Comparison of ENCODE assay signal across 21 cellular contexts in genomic region chr7:123863461-123863860, GRCh38. TPM values are rescaled to one million over a fixed set of nuclear protein-coding genes. Genes with fewer than 3 reads are reported as not detected.
"Had no signal": no experiment of that assay in that cellular context is flagged by ENCODE, and none has a peak within 500 bp of the region (broad histone marks: within the 10 kb centered on the region; RNA-seq: fewer than 3 reads in every experiment).

No MANE protein-coding gene starts in this region.

- H3K9me3 Mint-ChIP-seq: activated naive CD4-positive, alpha-beta T cell treated with anti-CD3 and anti-CD28 coated beads, Interleukin-2, amount 50 U/mL, for 24 hours; immature natural killer cell had no signal

- DNase-seq: activated gamma-delta T cell treated with Interleukin-2 at 50 U/mL for 16 hours; activated T-cell treated with anti-CD3 and anti-CD28 coated beads, Interleukin-2, amount 50 U/mL, for 1 hour; anterior cingulate cortex; body of pancreas; caudate nucleus; immature natural killer cell; kidney glomerular epithelial cell; left ventricle myocardium superior; nephron progenitor cell; occipital lobe; stimulated activated CD4-positive, alpha-beta T cell treated with anti-CD3 and anti-CD28 coated beads, Interleukin-15, amount 100 ng/mL, for 24 hours; stimulated activated naive B cell treated with anti-CD40 and anti-IgM and Interleukin-4, amounts not matched to agents 10 μg/mL and 1 μg/mL and 100 μg/mL, for 72 hours; T-helper 9 cell had no signal

- H3K27ac Mint-ChIP-seq: activated naive CD4-positive, alpha-beta T cell treated with anti-CD3 and anti-CD28 coated beads, Interleukin-2, amount 50 U/mL, for 24 hours; immature natural killer cell; nephron progenitor cell; stimulated activated naive B cell treated with anti-CD40 and anti-IgM and Interleukin-4, amounts not matched to agents 10 μg/mL and 1 μg/mL and 100 μg/mL, for 72 hours; WTC11 had no signal

- H3K4me3 ChIP-seq: body of pancreas, thoracic aorta had no signal

- ATAC-seq: body of pancreas; left ventricle myocardium superior; sciatic nerve; stimulated activated naive B cell treated with anti-CD40 and anti-IgM and Interleukin-4, amounts not matched to agents 10 μg/mL and 1 μg/mL and 100 μg/mL, for 72 hours; WTC11 had no signal

- H3K4me3 Mint-ChIP-seq: activated naive CD4-positive, alpha-beta T cell treated with anti-CD3 and anti-CD28 coated beads, Interleukin-2, amount 50 U/mL, for 24 hours; immature natural killer cell; nephron progenitor cell; stimulated activated naive B cell treated with anti-CD40 and anti-IgM and Interleukin-4, amounts not matched to agents 10 μg/mL and 1 μg/mL and 100 μg/mL, for 72 hours; WTC11 had no signal

- H3K27me3 Mint-ChIP-seq: activated naive CD4-positive, alpha-beta T cell treated with anti-CD3 and anti-CD28 coated beads, Interleukin-2, amount 50 U/mL, for 24 hours had no signal

- H3K27ac ChIP-seq: body of pancreas, thoracic aorta had no signal

- H3K27me3 ChIP-seq: body of pancreas had no signal

- H3K36me3 ChIP-seq: thoracic aorta had no signal

- H3K36me3 Mint-ChIP-seq: activated naive CD4-positive, alpha-beta T cell treated with anti-CD3 and anti-CD28 coated beads, Interleukin-2, amount 50 U/mL, for 24 hours; immature natural killer cell; stimulated activated naive B cell treated with anti-CD40 and anti-IgM and Interleukin-4, amounts not matched to agents 10 μg/mL and 1 μg/mL and 100 μg/mL, for 72 hours had no signal

- H3K9me3 ChIP-seq: body of pancreas, thoracic aorta had no signal

- H3K4me1 Mint-ChIP-seq: activated naive CD4-positive, alpha-beta T cell treated with anti-CD3 and anti-CD28 coated beads, Interleukin-2, amount 50 U/mL, for 24 hours; immature natural killer cell had no signal

RNA-seq across cellular contexts. Expression of gene HYAL4, which starts 18.5 kb away (rescaled TPM):
- total RNA-seq: body of pancreas; epithelial cell of proximal tubule; left ventricle myocardium superior; occipital lobe; renal cortical epithelial cell; sciatic nerve; T-helper 1 cell treated with Interleukin-12 subunit alpha and Interleukin-12 subunit beta and Interleukin-4 antibody, amounts not matched to agents 30 ng/mL and 1 ng/mL, for 36 hours; thoracic aorta; WTC11 had no signal
- polyA plus RNA-seq: immature natural killer cell, small intestine had no signal
